In genomic region chr11:327581-327923, GRCh38 we compare ENCODE assay signal across 11 cellular contexts. TPM values are rescaled to one million over a fixed set of nuclear protein-coding genes. Genes with fewer than 3 reads are reported as not detected.
DNase-seq lines count a peak whose midpoint lies in the region; ATAC-seq and TF ChIP-seq lines count a peak whose summit lies in the region.
"Had no signal": no experiment of that assay in that cellular context is flagged by ENCODE, and none has a peak within 500 bp of the region (broad histone marks: within the 10 kb centered on the region; RNA-seq: fewer than 3 reads in every experiment).

No MANE protein-coding gene starts in this region.

- DNase-seq in right atrium auricular region (ENCODE audit: low spot score), result no peak
- DNase-seq in cardiac septum (ENCODE audit: low spot score), result no peak
- no peak for DNase-seq in caudate nucleus (lab: John Stamatoyannopoulos, UW)
- no peak for DNase-seq in natural killer cell treated with Interleukin-12 subunit alpha and Interleukin-12 subunit beta and Interleukin-15 and Interleukin-18, amount 100 ng/mL, for 72 hours (ENCODE audit: low spot score)
- no peak for DNase-seq in upper lobe of right lung
- DNase-seq in T-helper 9 cell, result no peak
- DNase-seq: NCI-H1417 had no signal

- H3K36me3 ChIP-seq in right atrium auricular region, result no peaks in the 10 kb centered on the region
- no peaks in the 10 kb centered on the region for H3K36me3 ChIP-seq in upper lobe of right lung

- no peaks in the 10 kb centered on the region for H3K9me3 ChIP-seq in right atrium auricular region
- no peaks in the 10 kb centered on the region for H3K9me3 ChIP-seq in upper lobe of right lung

- peak overlapping the region; percentile 10 for H3K4me3 Mint-ChIP-seq in natural killer cell treated with Interleukin-12 subunit alpha and Interleukin-12 subunit beta and Interleukin-15 and Interleukin-18, amount 100 ng/mL, for 72 hours

- H3K27ac Mint-ChIP-seq in natural killer cell treated with Interleukin-12 subunit alpha and Interleukin-12 subunit beta and Interleukin-15 and Interleukin-18, amount 100 ng/mL, for 72 hours, result peak overlapping the region; percentile 36 to 63

- intact Hi-C loops in cardiac septum (cut with DNase I) (loop anchor here (1.0 kb wide), 1 partner anchor 28 kb away; no protein-coding TSS in a partner anchor), upper lobe of right lung (cut with DNase I) (no loop called here)

- ATAC-seq in natural killer cell treated with Interleukin-12 subunit alpha and Interleukin-12 subunit beta and Interleukin-15 and Interleukin-18, amount 100 ng/mL, for 72 hours, result no peak
- no peak for ATAC-seq in upper lobe of right lung
- no peak for ATAC-seq in HG02981 (IDR thresholded peaks at IDR 0.05; ENCODE audit: unreplicated experiment)
- ATAC-seq in HG02571 (IDR thresholded peaks at IDR 0.05; ENCODE audit: unreplicated experiment), result no peak

- H3K27ac ChIP-seq in right atrium auricular region (peak overlapping the region; percentile 87 to 90), caudate nucleus (ENCODE audit: low read depth, low read length) (peak overlapping the region; percentile 93), upper lobe of right lung (peak overlapping the region; percentile 87)

- H3K4me1 Mint-ChIP-seq in natural killer cell treated with Interleukin-12 subunit alpha and Interleukin-12 subunit beta and Interleukin-15 and Interleukin-18, amount 100 ng/mL, for 72 hours (ENCODE audit: low read depth in 2 of 2), result peaks cover 38 to 41% of the 10 kb centered on the region in 2 donors

- peak overlapping the region in 1 of 2 donors; percentile 26 for H3K4me3 ChIP-seq in right atrium auricular region
- H3K4me3 ChIP-seq in upper lobe of right lung, result peak overlapping the region; percentile 15

- no peaks in the 10 kb centered on the region for H3K9me3 Mint-ChIP-seq in natural killer cell treated with Interleukin-12 subunit alpha and Interleukin-12 subunit beta and Interleukin-15 and Interleukin-18, amount 100 ng/mL, for 72 hours

- no peaks in the 10 kb centered on the region for H3K27me3 Mint-ChIP-seq in natural killer cell treated with Interleukin-12 subunit alpha and Interleukin-12 subunit beta and Interleukin-15 and Interleukin-18, amount 100 ng/mL, for 72 hours

- H3K27me3 ChIP-seq in right atrium auricular region (no peaks in the 10 kb centered on the region), upper lobe of right lung (no peaks in the 10 kb centered on the region)

- H3K4me1 ChIP-seq in right atrium auricular region (peaks cover 0 to 38% of the 10 kb centered on the region in 2 donors), upper lobe of right lung (peaks cover 43% of the 10 kb centered on the region)

- TF ChIP-seq CTCF in right atrium auricular region (IDR thresholded peaks at IDR 0.05) (no peak), upper lobe of right lung (IDR thresholded peaks at IDR 0.05) (no peak)

- H3K36me3 Mint-ChIP-seq in natural killer cell treated with Interleukin-12 subunit alpha and Interleukin-12 subunit beta and Interleukin-15 and Interleukin-18, amount 100 ng/mL, for 72 hours, result no peaks in the 10 kb centered on the region

RNA-seq across cellular contexts. Expression of gene IFITM3, which starts 6.9 kb away (rescaled TPM):
- 100 to 1,000 TPM; 156 to 372 TPM for total RNA-seq in right atrium auricular region
- total RNA-seq in cardiac septum, result 260 TPM
- 10 to 100 TPM; 28.2 to 29.8 TPM for total RNA-seq in natural killer cell treated with Interleukin-12 subunit alpha and Interleukin-12 subunit beta and Interleukin-15 and Interleukin-18, amount 100 ng/mL, for 72 hours
- total RNA-seq in upper lobe of right lung, result 692 TPM

RNA-seq across cellular contexts. Expression of gene IFITM1, which starts 13.7 kb away (rescaled TPM):
- total RNA-seq in right atrium auricular region, result 100 to 1,000 TPM in 1 of 2 donors, 10 to 100 TPM in 1; 82.3 to 241 TPM
- total RNA-seq in cardiac septum, result 123 TPM
- total RNA-seq in natural killer cell treated with Interleukin-12 subunit alpha and Interleukin-12 subunit beta and Interleukin-15 and Interleukin-18, amount 100 ng/mL, for 72 hours, result 10 to 100 TPM; 58.1 to 71.0 TPM
- total RNA-seq in upper lobe of right lung, result 128 TPM

RNA-seq across cellular contexts. Expression of gene IFITM2, which starts 19.9 kb away (rescaled TPM):
- total RNA-seq in right atrium auricular region (100 to 1,000 TPM; 120 to 296 TPM), cardiac septum (215 TPM), upper lobe of right lung (521 TPM)
- total RNA-seq in natural killer cell treated with Interleukin-12 subunit alpha and Interleukin-12 subunit beta and Interleukin-15 and Interleukin-18, amount 100 ng/mL, for 72 hours, result 100 to 1,000 TPM in 1 of 2 donors, 10 to 100 TPM in 1; 87.9 to 171 TPM

RNA-seq across cellular contexts. Expression of gene IFITM5, which starts 28.2 kb away (rescaled TPM):
- not detected for total RNA-seq in right atrium auricular region
- total RNA-seq in cardiac septum, result not detected
- not detected for total RNA-seq in natural killer cell treated with Interleukin-12 subunit alpha and Interleukin-12 subunit beta and Interleukin-15 and Interleukin-18, amount 100 ng/mL, for 72 hours
- total RNA-seq in upper lobe of right lung, result not detected
- total RNA-seq: mononuclear cell, RPMI7951 had no signal

RNA-seq across cellular contexts. Expression of gene PGGHG, which starts 38.6 kb away (rescaled TPM):
- total RNA-seq in right atrium auricular region, result 1 to 10 TPM; 4.9 to 9.4 TPM
- total RNA-seq in cardiac septum, result 11.0 TPM
- 10 to 100 TPM; 17.0 to 24.9 TPM for total RNA-seq in natural killer cell treated with Interleukin-12 subunit alpha and Interleukin-12 subunit beta and Interleukin-15 and Interleukin-18, amount 100 ng/mL, for 72 hours
- 105 TPM for total RNA-seq in upper lobe of right lung
